Comparison of ENCODE assay signal across 16 cellular contexts in genomic region chr2:242027676-242028450, GRCh38.
A peak's percentile ranks its signal among the peaks of the same experiment; 100 is the strongest.
DNase-seq lines count a peak whose midpoint lies in the region; ATAC-seq, FAIRE-seq and TF ChIP-seq lines count a peak whose summit lies in the region.
"Had no signal": no experiment of that assay in that cellular context is flagged by ENCODE, and none has a peak within 500 bp of the region (broad histone marks: within the 10 kb centered on the region; RNA-seq: fewer than 3 reads in every experiment).

No MANE protein-coding gene starts in this region.

- H3K9ac ChIP-seq in colonic mucosa (ENCODE audit: low read depth in 2 of 2, low read length in 2 of 2) (no peak overlapping the region), neuronal stem cell (ENCODE audit: low read depth, low read length, poor library complexity) (no peak overlapping the region)

- H3K9me3 ChIP-seq in colonic mucosa (no peaks in the 10 kb centered on the region), neuronal stem cell (replicated peaks in 1 of 2; ENCODE audit: control insufficient read depth in 2 of 2, insufficient read depth in 1 of 2, low read depth in 1 of 2, low read length in 2 of 2) (no peaks in the 10 kb centered on the region), upper lobe of right lung (no peaks in the 10 kb centered on the region)
- H3K9me3 ChIP-seq: Caco-2 had no signal

- no peak overlapping the region for H2BK5ac ChIP-seq in neuronal stem cell (ENCODE audit: low read length)

- ATAC-seq in upper lobe of right lung (no peak), HG02870 (IDR thresholded peaks at IDR 0.05; ENCODE audit: unreplicated experiment) (no peak)
- ATAC-seq: A549 had no signal

- no peak overlapping the region for H2BK120ac ChIP-seq in neuronal stem cell (ENCODE audit: low read depth, low read length)

- no peak overlapping the region for H4K91ac ChIP-seq in neuronal stem cell (ENCODE audit: low read depth, low read length, poor library complexity)

- H3K23ac ChIP-seq in neuronal stem cell (ENCODE audit: low read depth, low read length, poor library complexity), result no peak overlapping the region

- H2BK12ac ChIP-seq in neuronal stem cell (ENCODE audit: low read length), result no peak overlapping the region

- no peaks in the 10 kb centered on the region for H3K79me1 ChIP-seq in neuronal stem cell (ENCODE audit: low read depth, low read length)

- H3K14ac ChIP-seq in neuronal stem cell (ENCODE audit: low read length), result peak overlapping the region; percentile 58

- H3K4ac ChIP-seq in neuronal stem cell (ENCODE audit: low read length), result no peak overlapping the region

- H3K27me3 ChIP-seq in colonic mucosa (no peaks in the 10 kb centered on the region), neuronal stem cell (ENCODE audit: control insufficient read depth in 3 of 3, insufficient read depth in 3 of 3, low read depth in 1 of 3, low read length in 3 of 3) (peaks cover 0 to 34% (median 0%) of the 10 kb centered on the region in 3 experiments), upper lobe of right lung (peaks cover 26% of the 10 kb centered on the region)

- H2AFZ ChIP-seq in neuronal stem cell (ENCODE audit: low read length), result no peak overlapping the region

- H2AK5ac ChIP-seq in neuronal stem cell (ENCODE audit: low read depth, low read length), result no peak overlapping the region

- H3K36me3 ChIP-seq in colonic mucosa (no peaks in the 10 kb centered on the region), neuronal stem cell (replicated peaks in 1 of 2; ENCODE audit: control insufficient read depth in 2 of 2, insufficient read depth in 2 of 2, low read length in 2 of 2) (no peaks in the 10 kb centered on the region), upper lobe of right lung (no peaks in the 10 kb centered on the region)

- H3K4me2 ChIP-seq in neuronal stem cell (ENCODE audit: insufficient read depth, low read length, poor library complexity, severe bottlenecking), result no peak overlapping the region
- H3K4me2 ChIP-seq: A549 had no signal

- H3K27ac ChIP-seq in colonic mucosa (no peak overlapping the region), neuronal stem cell (replicated peaks; ENCODE audit: low read length) (no peak overlapping the region), upper lobe of right lung (no peak overlapping the region)
- H3K27ac ChIP-seq: A549 had no signal

- no peak overlapping the region for H2BK15ac ChIP-seq in neuronal stem cell (ENCODE audit: low read length)

- DNase-seq in activated effector memory CD4-positive, alpha-beta T cell treated with anti-CD3 and anti-CD28 coated beads, Interleukin-2, amount 50 U/mL, for 16 hours, result peak; percentile 30
- DNase-seq in activated effector memory CD4-positive, alpha-beta T cell treated with Interleukin-2 at 50 U/mL for 16 hours, result no peak
- DNase-seq in colonic mucosa (peak; percentile 14), neuronal stem cell (ENCODE audit: low spot score) (no peak), upper lobe of right lung (peak; percentile 46), urothelium cell line (ENCODE audit: low spot score) (no peak)
- DNase-seq: Caco-2, DMS53, KG1, NCI-H1092 treated with DMSO at 0.1 percent for 48 hours, NCI-H1694 treated with DMSO at 0.1 percent for 48 hours, NCI-H2171, NCI-H510A had no signal

- no peak for FAIRE-seq in urothelium cell line (lab: Jason Lieb, UNC)
- FAIRE-seq: A549, H54 had no signal

- no peak for TF ChIP-seq CTCF in colonic mucosa (IDR thresholded peaks at IDR 0.05)
- TF ChIP-seq CTCF in upper lobe of right lung (IDR thresholded peaks at IDR 0.05), result no peak

- WGBS in neuronal stem cell (ENCODE audit: extremely low coverage in 2 of 2, insufficient read length in 2 of 2, insufficient replicate concordance in 1 of 2), 2 donors, result no CpG with 5 or more reads among the region's 24 CpGs

- H3K4me1 ChIP-seq in colonic mucosa (no peaks in the 10 kb centered on the region), neuronal stem cell (ENCODE audit: control insufficient read depth in 2 of 2, insufficient read depth in 1 of 2, low read depth in 1 of 2, low read length in 2 of 2) (no peaks in the 10 kb centered on the region), upper lobe of right lung (no peaks in the 10 kb centered on the region)
- H3K4me1 ChIP-seq: A549, Caco-2 had no signal

- no peak overlapping the region for H3K4me3 ChIP-seq in colonic mucosa
- no peak overlapping the region for H3K4me3 ChIP-seq in neuronal stem cell (ENCODE audit: low read length in 2 of 2)
- H3K4me3 ChIP-seq in upper lobe of right lung, result no peak overlapping the region
- H3K4me3 ChIP-seq: A549 had no signal

- intact Hi-C loops in colonic mucosa (cut with DNase I) (no loop called here), upper lobe of right lung (cut with DNase I) (no loop called here)

- H3K18ac ChIP-seq in neuronal stem cell (ENCODE audit: low read length), result no peak overlapping the region

- no peak overlapping the region for H4K8ac ChIP-seq in neuronal stem cell (ENCODE audit: low read depth, low read length)

Comparison
In these comparisons a context has a peak if more than half of its experiments do, and no peak if none do; other contexts are left out.
1. DNase-seq: peak in activated effector memory CD4-positive, alpha-beta T cell treated with anti-CD3 and anti-CD28 coated beads, Interleukin-2, amount 50 U/mL, for 16 hours (single experiment), colonic mucosa (single experiment) and upper lobe of right lung (single experiment); none in activated effector memory CD4-positive, alpha-beta T cell treated with Interleukin-2 at 50 U/mL for 16 hours (single experiment), neuronal stem cell (single experiment) and urothelium cell line (single experiment).